Comparison of ENCODE assay signal across 8 cellular contexts in genomic region chr3:177345973-177346503, GRCh38.
DNase-seq lines count a peak whose midpoint lies in the region; ATAC-seq and TF ChIP-seq lines count a peak whose summit lies in the region.

No MANE protein-coding gene starts in this region.

- DNase-seq in Calu3, result no peak
- DNase-seq in Karpas-422, result no peak
- no peak for DNase-seq in KG1 (lab: John Stamatoyannopoulos, UW)

- CTCF ChIA-PET in Calu3 (lab: Charles Lee), result interaction anchor here (0.6 to 2.4 kb wide), 7 partner anchors 11 to 785 kb away, joined by 3 to 10 read pairs (median 4); no protein-coding TSS in a partner anchor

- no peak overlapping the region for H3K27ac ChIP-seq in Karpas-422 (ENCODE audit: low read length)

- no TSS peak for BruUV-seq in Calu3 (replicated peaks; lab: Mats Ljungman, UMichigan)

- H2AFZ ChIP-seq in Karpas-422 (ENCODE audit: low read length), result no peak overlapping the region

- H4K20me1 ChIP-seq in Karpas-422 (ENCODE audit: insufficient read depth, low read depth, low read length), result no peaks in the 10 kb centered on the region

- peak; percentile 11 for ATAC-seq in HG02759 (IDR thresholded peaks at IDR 0.05; ENCODE audit: unreplicated experiment)
- ATAC-seq in activated T-helper 17 cell treated with anti-CD3 and anti-CD28 coated beads, Interleukin-2, amount 50 U/mL, for 72 hours (replicated peaks), result peak; percentile 61
- no peak for ATAC-seq in GM18519 (IDR thresholded peaks at IDR 0.05; ENCODE audit: low FRiP score, unreplicated experiment)
- no peak for ATAC-seq in GM18517 (IDR thresholded peaks at IDR 0.05; ENCODE audit: unreplicated experiment)

- H3K79me2 ChIP-seq in Karpas-422 (ENCODE audit: low read length), result no peaks in the 10 kb centered on the region

- no peak overlapping the region for H3K9ac ChIP-seq in Karpas-422 (ENCODE audit: low read length)

- H3K36me3 Mint-ChIP-seq in Calu3 (ENCODE audit: insufficient read depth, unreplicated experiment) (peaks cover 23% of the 10 kb centered on the region), nephron (ENCODE audit: low read depth) (no peaks in the 10 kb centered on the region)
- H3K36me3 Mint-ChIP-seq in activated T-helper 17 cell treated with anti-CD3 and anti-CD28 coated beads, Interleukin-2, amount 50 U/mL, for 72 hours (ENCODE audit: low read depth), result peaks cover 6% of the 10 kb centered on the region

- H3K4me1 Mint-ChIP-seq in Calu3 (ENCODE audit: low read depth, unreplicated experiment) (peaks cover 74% of the 10 kb centered on the region), nephron (peaks cover 72% of the 10 kb centered on the region)
- peaks cover 25% of the 10 kb centered on the region for H3K4me1 Mint-ChIP-seq in activated T-helper 17 cell treated with anti-CD3 and anti-CD28 coated beads, Interleukin-2, amount 50 U/mL, for 72 hours

- no peak overlapping the region for H3K4me3 ChIP-seq in Karpas-422 (ENCODE audit: low read length)

- no peaks in the 10 kb centered on the region for H3K27me3 Mint-ChIP-seq in Calu3 (ENCODE audit: unreplicated experiment)
- H3K27me3 Mint-ChIP-seq in activated T-helper 17 cell treated with anti-CD3 and anti-CD28 coated beads, Interleukin-2, amount 50 U/mL, for 72 hours, result no peaks in the 10 kb centered on the region
- no peaks in the 10 kb centered on the region for H3K27me3 Mint-ChIP-seq in nephron (ENCODE audit: low read depth)

- TF ChIP-seq CTCF in Calu3 (IDR thresholded peaks at IDR 0.05; ENCODE audit: unreplicated experiment) (no peak), nephron (IDR thresholded peaks at IDR 0.05; ENCODE audit: unreplicated experiment in 3 of 3) (no peak)

- H3K9me3 Mint-ChIP-seq in Calu3 (ENCODE audit: low read depth, unreplicated experiment), result no peaks in the 10 kb centered on the region
- H3K9me3 Mint-ChIP-seq in activated T-helper 17 cell treated with anti-CD3 and anti-CD28 coated beads, Interleukin-2, amount 50 U/mL, for 72 hours, result no peaks in the 10 kb centered on the region
- no peaks in the 10 kb centered on the region for H3K9me3 Mint-ChIP-seq in nephron

- no peaks in the 10 kb centered on the region for H3K9me2 ChIP-seq in Karpas-422 (replicated peaks; ENCODE audit: insufficient read depth, low read length)

- intact Hi-C loops in Calu3 (cut with micrococcal nuclease; ENCODE audit: unreplicated experiment), result loop anchor here (1.0 to 5.0 kb wide), 3 partner anchors 11 to 271 kb away; no protein-coding TSS in a partner anchor

- no peaks in the 10 kb centered on the region for H3K27me3 ChIP-seq in Karpas-422 (ENCODE audit: low read length)

- H3K4me3 Mint-ChIP-seq in Calu3 (ENCODE audit: low read depth, unreplicated experiment) (peak overlapping the region; percentile 63), nephron (no peak overlapping the region)
- peak overlapping the region; percentile 75 for H3K4me3 Mint-ChIP-seq in activated T-helper 17 cell treated with anti-CD3 and anti-CD28 coated beads, Interleukin-2, amount 50 U/mL, for 72 hours

- H3K27ac Mint-ChIP-seq in Calu3 (ENCODE audit: unreplicated experiment) (peak overlapping the region; percentile 100), nephron (peak overlapping the region; percentile 91 to 96 (median 95))
- H3K27ac Mint-ChIP-seq in activated T-helper 17 cell treated with anti-CD3 and anti-CD28 coated beads, Interleukin-2, amount 50 U/mL, for 72 hours, result peak overlapping the region; percentile 99

- no peak overlapping the region for H3K4me2 ChIP-seq in Karpas-422 (ENCODE audit: low read depth, low read length, poor library complexity, severe bottlenecking)

- H3K4me1 ChIP-seq in Karpas-422 (ENCODE audit: low read length), result no peaks in the 10 kb centered on the region

- H3K36me3 ChIP-seq in Karpas-422 (ENCODE audit: insufficient read depth, low read length), result no peaks in the 10 kb centered on the region

- H3K9me3 ChIP-seq in Karpas-422 (ENCODE audit: low read length), result no peaks in the 10 kb centered on the region

Comparison
In these comparisons a context has a peak if more than half of its experiments do, and no peak if none do; other contexts are left out.
1. H3K4me3 Mint-ChIP-seq: peak in Calu3 (single experiment) and activated T-helper 17 cell treated with anti-CD3 and anti-CD28 coated beads, Interleukin-2, amount 50 U/mL, for 72 hours (single experiment); none in nephron (0 of 3).
2. ATAC-seq: peak in HG02759 (single experiment) and activated T-helper 17 cell treated with anti-CD3 and anti-CD28 coated beads, Interleukin-2, amount 50 U/mL, for 72 hours (single experiment); none in GM18519 (single experiment) and GM18517 (single experiment).
3. Peak in every context shown above with its lines, with median percentiles within 50 percentile points of each other: H3K27ac Mint-ChIP-seq.